1 cellular context compared by ENCODE assay signal in genomic region chr6:28137458-28138020, GRCh38.
TF ChIP-seq lines count a peak whose summit lies in the region.

No MANE protein-coding gene starts in this region.

TF ChIP-seq in A549, 52 proteins besides CTCF, POLR2A, EP300 and RAD21 (continued from another document):
- no peak for TF ChIP-seq PBX3 (IDR thresholded peaks at IDR 0.05)
- TF ChIP-seq REST (IDR thresholded peaks at IDR 0.05) = no peak
- no peak for TF ChIP-seq HMGXB4 (CRISPR knock-in tag; IDR thresholded peaks at IDR 0.05; ENCODE audit: borderline replicate concordance)
